ENCODE assay signal across 1 cellular context in genomic region chr2:180705551-180705950, GRCh38.
TF ChIP-seq lines count a peak whose summit lies in the region.

No MANE protein-coding gene starts in this region.

TF ChIP-seq in HepG2, 621 proteins besides CTCF, POLR2A, EP300 and RAD21 (continued from another document):
- TF ChIP-seq SNAPC4 (CRISPR knock-in tag; IDR thresholded peaks at IDR 0.05), result no peak
- no peak for TF ChIP-seq SRSF4 (IDR thresholded peaks at IDR 0.05; ENCODE audit: low read depth, low read length, poor library complexity, severe bottlenecking)
- no peak for TF ChIP-seq SMARCE1 (IDR thresholded peaks at IDR 0.05; ENCODE audit: borderline replicate concordance)
- no peak for TF ChIP-seq DR1 (CRISPR knock-in tag; IDR thresholded peaks at IDR 0.05)
- no peak for TF ChIP-seq ZNF225 (CRISPR knock-in tag; IDR thresholded peaks at IDR 0.05)
- no peak for TF ChIP-seq ZNF646 (CRISPR knock-in tag; IDR thresholded peaks at IDR 0.05)
- TF ChIP-seq CEBPG (CRISPR knock-in tag; IDR thresholded peaks at IDR 0.05), result no peak
- TF ChIP-seq ZNF382 (CRISPR knock-in tag; IDR thresholded peaks at IDR 0.05; ENCODE audit: borderline replicate concordance), result no peak
